In genomic region chr2:86150502-86150901, GRCh38 we compare ENCODE assay signal across 17 cellular contexts. TPM values are rescaled to one million over a fixed set of nuclear protein-coding genes. Genes with fewer than 3 reads are reported as not detected.
DNase-seq lines count a peak whose midpoint lies in the region; ATAC-seq, FAIRE-seq and TF ChIP-seq lines count a peak whose summit lies in the region.
"Had no signal": no experiment of that assay in that cellular context is flagged by ENCODE, and none has a peak within 500 bp of the region (broad histone marks: within the 10 kb centered on the region; RNA-seq: fewer than 3 reads in every experiment).

No MANE protein-coding gene starts in this region.

- H3K27me3 ChIP-seq in astrocyte (ENCODE audit: insufficient read depth, low read length): no peaks in the 10 kb centered on the region
- H3K27me3 ChIP-seq: BE2C had no signal

- ATAC-seq in activated naive CD4-positive, alpha-beta T cell treated with anti-CD3 and anti-CD28 coated beads, Interleukin-2, amount 50 U/mL, for 72 hours: no peak
- ATAC-seq in stimulated activated effector memory CD8-positive, alpha-beta T cell treated with anti-CD3 and anti-CD28 coated beads, Interleukin-12 subunit alpha, Interleukin-12 subunit beta, amount 100 ng/mL, for 72 hours: no peak
- ATAC-seq in HG02981 (IDR thresholded peaks at IDR 0.05; ENCODE audit: unreplicated experiment): no peak
- ATAC-seq: HCT116 had no signal

- no peak overlapping the region for H2AFZ ChIP-seq in astrocyte (ENCODE audit: low read depth, low read length)

- H3K27ac Mint-ChIP-seq in activated naive CD4-positive, alpha-beta T cell treated with anti-CD3 and anti-CD28 coated beads, Interleukin-2, amount 50 U/mL, for 72 hours: peak overlapping the region; percentile 5 to 90
- H3K27ac Mint-ChIP-seq in activated naive CD4-positive, alpha-beta T cell treated with anti-CD3 and anti-CD28 coated beads, Interleukin-2, amount 10 ng/mL, durations not matched to agents 7 days and 5 days: no peak overlapping the region
- H3K27ac Mint-ChIP-seq in astrocyte (ENCODE audit: unreplicated experiment) (no peak overlapping the region), nephron progenitor cell (no peak overlapping the region)
- peak overlapping the region; percentile 5 for H3K27ac Mint-ChIP-seq in stimulated activated effector memory CD8-positive, alpha-beta T cell treated with anti-CD3 and anti-CD28 coated beads, Interleukin-12 subunit alpha, Interleukin-12 subunit beta, amount 100 ng/mL, for 72 hours

- H3K4me2 ChIP-seq in astrocyte (ENCODE audit: low read length): no peak overlapping the region

- peaks cover 4 to 34% of the 10 kb centered on the region in 2 donors for H3K36me3 Mint-ChIP-seq in activated naive CD4-positive, alpha-beta T cell treated with anti-CD3 and anti-CD28 coated beads, Interleukin-2, amount 50 U/mL, for 72 hours
- peaks cover 67% of the 10 kb centered on the region for H3K36me3 Mint-ChIP-seq in activated naive CD4-positive, alpha-beta T cell treated with anti-CD3 and anti-CD28 coated beads, Interleukin-2, amount 10 ng/mL, durations not matched to agents 7 days and 5 days
- H3K36me3 Mint-ChIP-seq in astrocyte (ENCODE audit: low read depth, unreplicated experiment): peaks cover 17% of the 10 kb centered on the region
- H3K36me3 Mint-ChIP-seq in stimulated activated effector memory CD8-positive, alpha-beta T cell treated with anti-CD3 and anti-CD28 coated beads, Interleukin-12 subunit alpha, Interleukin-12 subunit beta, amount 100 ng/mL, for 72 hours: peaks cover 100% of the 10 kb centered on the region
- peaks cover 71% of the 10 kb centered on the region for H3K36me3 Mint-ChIP-seq in nephron progenitor cell (ENCODE audit: low read depth)

- no peaks in the 10 kb centered on the region for H3K27me3 Mint-ChIP-seq in activated naive CD4-positive, alpha-beta T cell treated with anti-CD3 and anti-CD28 coated beads, Interleukin-2, amount 10 ng/mL, durations not matched to agents 7 days and 5 days
- no peaks in the 10 kb centered on the region for H3K27me3 Mint-ChIP-seq in astrocyte (ENCODE audit: low read depth, unreplicated experiment)
- H3K27me3 Mint-ChIP-seq in nephron progenitor cell (ENCODE audit: low read depth, poor library complexity): no peaks in the 10 kb centered on the region
- H3K27me3 Mint-ChIP-seq: CD4-positive, alpha-beta memory T cell had no signal

- peaks cover 12% of the 10 kb centered on the region for H4K20me1 ChIP-seq in astrocyte (ENCODE audit: insufficient read depth, low read length)

- no peaks in the 10 kb centered on the region for H3K4me1 Mint-ChIP-seq in activated naive CD4-positive, alpha-beta T cell treated with anti-CD3 and anti-CD28 coated beads, Interleukin-2, amount 10 ng/mL, durations not matched to agents 7 days and 5 days
- H3K4me1 Mint-ChIP-seq in astrocyte (ENCODE audit: low read depth, unreplicated experiment): no peaks in the 10 kb centered on the region
- H3K4me1 Mint-ChIP-seq in stimulated activated effector memory CD8-positive, alpha-beta T cell treated with anti-CD3 and anti-CD28 coated beads, Interleukin-12 subunit alpha, Interleukin-12 subunit beta, amount 100 ng/mL, for 72 hours: peaks cover 7% of the 10 kb centered on the region
- H3K4me1 Mint-ChIP-seq in nephron progenitor cell: no peaks in the 10 kb centered on the region

- H3K36me3 ChIP-seq in HEK293 (ENCODE audit: control insufficient read depth in 2 of 2, insufficient read depth in 1 of 2, low read length in 2 of 2) (peaks cover 62 to 75% of the 10 kb centered on the region in 2 experiments), astrocyte (ENCODE audit: insufficient read depth, low read length) (peaks cover 48% of the 10 kb centered on the region)

- H3K4me1 ChIP-seq in HEK293 (ENCODE audit: control insufficient read depth, insufficient read depth, low read length) (no peaks in the 10 kb centered on the region), astrocyte (ENCODE audit: insufficient read depth, low read length) (no peaks in the 10 kb centered on the region)
- H3K4me1 ChIP-seq: BE2C had no signal

- no peak for FAIRE-seq in astrocyte (lab: Jason Lieb, UNC)

- POLR2A ChIA-PET in HEK293 (lab: Yijun Ruan, JAX): interaction anchor here (0.7 to 1.6 kb wide), 2 partner anchors 45 to 612 kb away, joined by 4 to 5 read pairs; partner anchors contain the start of genes MAT2A, POLR1A and PTCD3

- no peak overlapping the region for H3K4me3 ChIP-seq in HEK293 (ENCODE audit: low read depth, low read length)
- H3K4me3 ChIP-seq in astrocyte (ENCODE audit: insufficient read depth, low read depth, low read length): no peak overlapping the region

- DNase-seq in activated naive CD4-positive, alpha-beta T cell treated with anti-CD3 and anti-CD28 coated beads, Interleukin-2, amount 50 U/mL, for 72 hours (ENCODE audit: low spot score in 2 of 2): no peak
- no peak for DNase-seq in activated naive CD4-positive, alpha-beta T cell treated with anti-CD3 and anti-CD28 coated beads, Interleukin-2, amount 10 ng/mL, durations not matched to agents 7 days and 5 days
- no peak for DNase-seq in astrocyte (ENCODE audit: low read depth)
- no peak for DNase-seq in stimulated activated effector memory CD8-positive, alpha-beta T cell treated with anti-CD3 and anti-CD28 coated beads, Interleukin-12 subunit alpha, Interleukin-12 subunit beta, amount 100 ng/mL, for 72 hours (ENCODE audit: low spot score in 2 of 2)
- DNase-seq in nephron progenitor cell: no peak
- no peak for DNase-seq in superior temporal gyrus (ENCODE audit: extremely low spot score)
- DNase-seq: ACHN; BE2C; C1 segment of cervical spinal cord; CD4-positive, alpha-beta memory T cell; DMS79 treated with DMSO at 0.1 percent for 48 hours; GF-D8; GOT3; H7 had no signal

- H3K9me3 ChIP-seq in HEK293 (ENCODE audit: control insufficient read depth, insufficient read depth, low read depth, low read length) (no peaks in the 10 kb centered on the region), astrocyte (ENCODE audit: insufficient read depth, low read depth, low read length) (no peaks in the 10 kb centered on the region)
- H3K9me3 ChIP-seq: BE2C had no signal

- TF ChIP-seq CTCF in HEK293 (tag by site-specific recombination; IDR thresholded peaks at IDR 0.05) (no peak), astrocyte (IDR thresholded peaks at IDR 0.05; ENCODE audit: insufficient read depth, low read depth, low read length) (no peak), nephron progenitor cell (IDR thresholded peaks at IDR 0.05) (no peak)

- no peaks in the 10 kb centered on the region for H3K79me2 ChIP-seq in astrocyte (ENCODE audit: insufficient read depth, low read length)

- H3K9ac ChIP-seq in astrocyte (ENCODE audit: low read length): no peak overlapping the region

- H3K27ac ChIP-seq in HEK293 (ENCODE audit: extremely low read depth, low read depth, low read length) (no peak overlapping the region), astrocyte (ENCODE audit: low read depth, low read length) (no peak overlapping the region)

- H3K4me3 Mint-ChIP-seq in activated naive CD4-positive, alpha-beta T cell treated with anti-CD3 and anti-CD28 coated beads, Interleukin-2, amount 10 ng/mL, durations not matched to agents 7 days and 5 days: no peak overlapping the region
- H3K4me3 Mint-ChIP-seq in astrocyte (ENCODE audit: unreplicated experiment): peak overlapping the region; percentile 40
- H3K4me3 Mint-ChIP-seq in stimulated activated effector memory CD8-positive, alpha-beta T cell treated with anti-CD3 and anti-CD28 coated beads, Interleukin-12 subunit alpha, Interleukin-12 subunit beta, amount 100 ng/mL, for 72 hours: no peak overlapping the region
- no peak overlapping the region for H3K4me3 Mint-ChIP-seq in nephron progenitor cell
- H3K4me3 Mint-ChIP-seq: CD4-positive, alpha-beta memory T cell had no signal

- H3K9me3 Mint-ChIP-seq in activated naive CD4-positive, alpha-beta T cell treated with anti-CD3 and anti-CD28 coated beads, Interleukin-2, amount 50 U/mL, for 72 hours: no peaks in the 10 kb centered on the region
- no peaks in the 10 kb centered on the region for H3K9me3 Mint-ChIP-seq in activated naive CD4-positive, alpha-beta T cell treated with anti-CD3 and anti-CD28 coated beads, Interleukin-2, amount 10 ng/mL, durations not matched to agents 7 days and 5 days
- no peaks in the 10 kb centered on the region for H3K9me3 Mint-ChIP-seq in astrocyte (ENCODE audit: unreplicated experiment)
- H3K9me3 Mint-ChIP-seq in stimulated activated effector memory CD8-positive, alpha-beta T cell treated with anti-CD3 and anti-CD28 coated beads, Interleukin-12 subunit alpha, Interleukin-12 subunit beta, amount 100 ng/mL, for 72 hours: no peaks in the 10 kb centered on the region
- H3K9me3 Mint-ChIP-seq in nephron progenitor cell: no peaks in the 10 kb centered on the region
- H3K9me3 Mint-ChIP-seq: CD4-positive, alpha-beta memory T cell had no signal

- CTCF ChIA-PET in activated naive CD4-positive, alpha-beta T cell treated with anti-CD3 and anti-CD28 coated beads, Interleukin-2, amount 10 ng/mL, durations not matched to agents 7 days and 5 days (lab: Charles Lee): interaction anchor here (1.2 kb wide), 1 partner anchor 323 kb away, joined by 4 read pairs; no protein-coding TSS in a partner anchor
- CTCF ChIA-PET in HEK293 (lab: Yijun Ruan, JAX): interaction anchor here (0.7 kb wide), 1 partner anchor 323 kb away, joined by 3 read pairs; no protein-coding TSS in a partner anchor

RNA-seq across cellular contexts. Expression of gene PTCD3, which starts 44.5 kb away (rescaled TPM):
- 100 to 1,000 TPM; 193 to 230 TPM for total RNA-seq in activated naive CD4-positive, alpha-beta T cell treated with anti-CD3 and anti-CD28 coated beads, Interleukin-2, amount 50 U/mL, for 72 hours
- 61.7 and 74.5 TPM in 2 replicates for total RNA-seq in astrocyte

RNA-seq across cellular contexts. Expression of gene IMMT, which starts 44.8 kb away (rescaled TPM):
- total RNA-seq in activated naive CD4-positive, alpha-beta T cell treated with anti-CD3 and anti-CD28 coated beads, Interleukin-2, amount 50 U/mL, for 72 hours: 100 to 1,000 TPM; 177 to 180 TPM
- total RNA-seq in astrocyte: 99.3 and 99.4 TPM in 2 replicates

RNA-seq across cellular contexts. Expression of gene POLR1A, which starts 44.8 kb away (rescaled TPM):
- 10 to 100 TPM; 32.8 to 38.8 TPM for total RNA-seq in activated naive CD4-positive, alpha-beta T cell treated with anti-CD3 and anti-CD28 coated beads, Interleukin-2, amount 50 U/mL, for 72 hours
- total RNA-seq in astrocyte: 42.9 and 45.2 TPM in 2 replicates

RNA-seq across cellular contexts. Expression of gene MRPL35, which starts 48.8 kb away (rescaled TPM):
- total RNA-seq in activated naive CD4-positive, alpha-beta T cell treated with anti-CD3 and anti-CD28 coated beads, Interleukin-2, amount 50 U/mL, for 72 hours: 10 to 100 TPM; 47.2 to 60.5 TPM
- total RNA-seq in astrocyte: 31.4 and 35.2 TPM in 2 replicates

Comparison
In these comparisons a context has a peak if more than half of its experiments do, and no peak if none do; other contexts are left out.
1. H3K27ac Mint-ChIP-seq: peak in activated naive CD4-positive, alpha-beta T cell treated with anti-CD3 and anti-CD28 coated beads, Interleukin-2, amount 50 U/mL, for 72 hours (2 of 2) and stimulated activated effector memory CD8-positive, alpha-beta T cell treated with anti-CD3 and anti-CD28 coated beads, Interleukin-12 subunit alpha, Interleukin-12 subunit beta, amount 100 ng/mL, for 72 hours (single experiment); none in activated naive CD4-positive, alpha-beta T cell treated with anti-CD3 and anti-CD28 coated beads, Interleukin-2, amount 10 ng/mL, durations not matched to agents 7 days and 5 days (single experiment), astrocyte (single experiment) and nephron progenitor cell (single experiment).